17 cellular contexts compared by ENCODE assay signal in the genomic region with DNA sequence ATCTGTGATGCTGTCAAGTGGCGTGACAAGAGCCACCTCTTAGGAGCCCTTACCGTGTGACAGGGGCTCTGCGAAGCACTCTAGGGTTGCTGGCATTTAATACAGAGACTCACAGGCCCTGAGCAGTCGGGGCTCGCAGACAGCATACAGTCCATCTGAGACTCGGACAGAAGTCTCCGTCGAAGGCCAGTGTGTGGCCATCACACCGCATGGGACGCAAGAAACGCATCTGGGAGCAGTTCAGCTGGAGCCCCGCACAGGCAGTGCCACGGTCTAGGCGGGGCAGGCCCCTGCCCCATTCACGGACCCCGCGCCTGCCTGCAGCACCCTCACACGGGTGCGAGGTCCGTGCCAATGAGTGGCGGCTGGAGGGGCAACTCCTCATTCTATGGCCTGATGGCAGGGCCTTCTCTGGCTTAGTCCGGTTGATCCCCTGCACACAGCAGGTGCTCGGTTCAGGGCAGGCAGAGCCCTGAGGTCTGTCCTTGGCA. TPM values are rescaled to one million over a fixed set of nuclear protein-coding genes. Genes with fewer than 3 reads are reported as not detected.
DNase-seq lines count a peak whose midpoint lies in the region; ATAC-seq, FAIRE-seq and TF ChIP-seq lines count a peak whose summit lies in the region.
"Had no signal": no experiment of that assay in that cellular context is flagged by ENCODE, and none has a peak within 500 bp of the region (broad histone marks: within the 10 kb centered on the region; RNA-seq: fewer than 3 reads in every experiment).

No MANE protein-coding gene starts in this region.

- no peaks in the 10 kb centered on the region for H3K4me1 Mint-ChIP-seq in H9
- H3K4me1 Mint-ChIP-seq: CD4-positive, alpha-beta memory T cell; GM23338 had no signal

- no peaks in the 10 kb centered on the region for H3K9me3 Mint-ChIP-seq in H9
- H3K9me3 Mint-ChIP-seq: CD4-positive, alpha-beta memory T cell; GM23338; HFFc6 had no signal

- H2BK15ac ChIP-seq in H9 (ENCODE audit: low read depth, low read length) = no peak overlapping the region

- no peak overlapping the region for H2BK120ac ChIP-seq in H9 (ENCODE audit: low read depth, low read length, poor library complexity, severe bottlenecking)

- no peak overlapping the region for H2AK5ac ChIP-seq in H9 (ENCODE audit: insufficient read length, low read length)

- H4K91ac ChIP-seq in H9 (ENCODE audit: insufficient read length, low read depth, low read length) = no peak overlapping the region

- ATAC-seq in gastroesophageal sphincter (peak; percentile 25), upper lobe of right lung (peak; percentile 8), GM19035 (IDR thresholded peaks at IDR 0.05; ENCODE audit: unreplicated experiment) (no peak)
- ATAC-seq: GM12878, GM23338 had no signal

- TF ChIP-seq POLR2A in gastroesophageal sphincter (IDR thresholded peaks at IDR 0.05) = no peak

- H3K4me3 ChIP-seq in gastroesophageal sphincter (no peak overlapping the region), upper lobe of right lung (no peak overlapping the region), osteoblast (ENCODE audit: insufficient read depth, low read length) (no peak overlapping the region)
- H3K4me3 ChIP-seq: GM12878, GM23338, HAP-1 had no signal

- H3K4me2 ChIP-seq in H9 (ENCODE audit: insufficient read depth, insufficient read length, low read length) = no peak overlapping the region
- no peak overlapping the region for H3K4me2 ChIP-seq in osteoblast (ENCODE audit: insufficient read depth, low read length)
- H3K4me2 ChIP-seq: GM23338 had no signal

- peak; percentile 9 for FAIRE-seq in HTR-8/SVneo (lab: Jason Lieb, UNC)
- FAIRE-seq: GM12878 had no signal

- H4K5ac ChIP-seq in H9 (ENCODE audit: insufficient read length, low read depth, low read length) = no peak overlapping the region

- no peak overlapping the region for H3K14ac ChIP-seq in H9 (ENCODE audit: insufficient read depth, low read length)

- H3K27me3 ChIP-seq in H9 (ENCODE audit: insufficient read depth, low read length) = no peaks in the 10 kb centered on the region
- H3K27me3 ChIP-seq in gastroesophageal sphincter = no peaks in the 10 kb centered on the region
- H3K27me3 ChIP-seq in upper lobe of right lung = no peaks in the 10 kb centered on the region
- no peaks in the 10 kb centered on the region for H3K27me3 ChIP-seq in osteoblast (ENCODE audit: insufficient read depth, low read length)

- H4K20me1 ChIP-seq in H9 (ENCODE audit: control insufficient read depth, insufficient read depth, insufficient read length) (no peaks in the 10 kb centered on the region), osteoblast (ENCODE audit: insufficient read depth, low read length) (no peaks in the 10 kb centered on the region)

- no peak overlapping the region for H2BK12ac ChIP-seq in H9 (ENCODE audit: insufficient read length, low read depth, low read length)

- no peak overlapping the region for H3T11ph ChIP-seq in H9 (ENCODE audit: low read length)

- H2AFZ ChIP-seq in H9 (ENCODE audit: low read length) (no peak overlapping the region), osteoblast (ENCODE audit: low read length) (no peak overlapping the region)
- H2AFZ ChIP-seq: GM23338 had no signal

- TF ChIP-seq EP300 in gastroesophageal sphincter (IDR thresholded peaks at IDR 0.05) = no peak

- H3K4me1 ChIP-seq in H9 (ENCODE audit: insufficient read depth, low read length) (no peaks in the 10 kb centered on the region), gastroesophageal sphincter (no peaks in the 10 kb centered on the region), upper lobe of right lung (no peaks in the 10 kb centered on the region), osteoblast (ENCODE audit: insufficient read depth, low read length) (no peaks in the 10 kb centered on the region)
- H3K4me1 ChIP-seq: HAP-1 had no signal

- H2BK20ac ChIP-seq in H9 (ENCODE audit: low read depth, low read length, poor library complexity, severe bottlenecking) = no peak overlapping the region

- no peak overlapping the region for H4K8ac ChIP-seq in H9 (replicated peaks; ENCODE audit: insufficient read length, low read depth, low read length)

- H3K4me3 Mint-ChIP-seq in H9 = no peak overlapping the region
- H3K4me3 Mint-ChIP-seq: CD4-positive, alpha-beta memory T cell; GM23338; HFFc6 had no signal

- H3K9me3 ChIP-seq in H9 (ENCODE audit: control insufficient read depth, low read depth, low read length) (no peaks in the 10 kb centered on the region), gastroesophageal sphincter (no peaks in the 10 kb centered on the region), upper lobe of right lung (no peaks in the 10 kb centered on the region), osteoblast (ENCODE audit: low read depth, low read length) (no peaks in the 10 kb centered on the region)
- H3K9me3 ChIP-seq: HAP-1 had no signal

- H3K27ac ChIP-seq in H9 (ENCODE audit: insufficient read length, low read depth, low read length) (no peak overlapping the region), gastroesophageal sphincter (no peak overlapping the region), upper lobe of right lung (no peak overlapping the region), osteoblast (ENCODE audit: low read depth, low read length) (no peak overlapping the region)

- H3K23me2 ChIP-seq in H9 (ENCODE audit: insufficient read length, low read depth, low read length, poor library complexity, severe bottlenecking) = no peaks in the 10 kb centered on the region

- peak overlapping the region in 2 of 3 experiments; percentile 2 to 21; a peak in 1 of 7 replicates for H3K27ac Mint-ChIP-seq in H9
- H3K27ac Mint-ChIP-seq: GM23338, HFFc6 had no signal

- intact Hi-C loops in upper lobe of right lung (cut with DNase I) = no loop called here

- TF ChIP-seq CTCF in H9 (conservative IDR thresholded peaks at IDR 0.05) (no peak), gastroesophageal sphincter (IDR thresholded peaks at IDR 0.05) (no peak), upper lobe of right lung (IDR thresholded peaks at IDR 0.05) (no peak), osteoblast (IDR thresholded peaks at IDR 0.05; ENCODE audit: extremely low read depth, low read depth, low read length) (no peak)

- no peak overlapping the region for H2BK5ac ChIP-seq in H9 (ENCODE audit: insufficient read length, low read length)

- H3K4ac ChIP-seq in H9 (ENCODE audit: low read depth, low read length) = no peak overlapping the region

- peaks cover 0 to 96% of the 10 kb centered on the region in 2 donors for H3K36me3 ChIP-seq in gastroesophageal sphincter
- peaks cover 54% of the 10 kb centered on the region for H3K36me3 ChIP-seq in upper lobe of right lung
- peaks cover 15% of the 10 kb centered on the region for H3K36me3 ChIP-seq in osteoblast (ENCODE audit: insufficient read depth, low read length)

- H3K79me2 ChIP-seq in H9 (ENCODE audit: insufficient read depth, low read length) (no peaks in the 10 kb centered on the region), osteoblast (ENCODE audit: insufficient read depth, low read length) (no peaks in the 10 kb centered on the region)

- H3K56ac ChIP-seq in H9 (ENCODE audit: insufficient read length, low read depth, low read length) = no peak overlapping the region

- H3K27me3 Mint-ChIP-seq in H9 (ENCODE audit: low read depth) = no peaks in the 10 kb centered on the region
- H3K27me3 Mint-ChIP-seq: CD4-positive, alpha-beta memory T cell had no signal

- no CpG with 5 or more reads among the region's 23 CpGs for WGBS in H9 (ENCODE audit: extremely low coverage, insufficient read length, low lambda C conversion rate)
- WGBS in gastroesophageal sphincter (ENCODE audit: low coverage in 1 of 2), 2 donors = 98 to 100% methylated on average over 1 to 8 of the region's 23 CpGs

- peaks cover 0 to 6% (median 0%) of the 10 kb centered on the region in 3 experiments; a peak in 3 of 7 replicates for H3K36me3 Mint-ChIP-seq in H9 (ENCODE audit: insufficient read depth in 1 of 3, low read depth in 3 of 3)

- DNase-seq in H9 (no peak), HTR-8/SVneo (ENCODE audit: insufficient read length, low spot score) (no peak), upper lobe of right lung (no peak), osteoblast (ENCODE audit: insufficient read length, low spot score, missing footprints) (no peak)
- DNase-seq: C1 segment of cervical spinal cord; Calu3; CD4-positive, alpha-beta memory T cell; COR-L47; DMS53; EL; GDM1; HFFc6 had no signal

- H3K79me1 ChIP-seq in H9 (ENCODE audit: insufficient read depth, low read depth, low read length, poor library complexity, severe bottlenecking) = no peaks in the 10 kb centered on the region

- H3K18ac ChIP-seq in H9 (ENCODE audit: insufficient read length, low read depth, low read length) = no peak overlapping the region

- H3K9ac ChIP-seq in H9 (ENCODE audit: extremely low read depth, insufficient read length, low read length) = no peak overlapping the region

- H3K23ac ChIP-seq in H9 (ENCODE audit: insufficient read length, low read depth, low read length) = no peak overlapping the region

RNA-seq across cellular contexts. Expression of a gene that starts 33.6 kb away (rescaled TPM):
- total RNA-seq in H9 (2021) (6.7 and 7.0 TPM in 2 replicates), gastroesophageal sphincter (10 to 100 TPM in 3 of 4 donors, 1 to 10 TPM in 1; 9.7 to 23.5 (median 15.6) TPM), upper lobe of right lung (22.2 TPM), osteoblast (15.3 and 18.8 TPM in 2 replicates)

RNA-seq across cellular contexts. Expression of a gene that starts 37.1 kb away (rescaled TPM):
- 41.2 and 42.6 TPM in 2 replicates for total RNA-seq in H9 (2021)
- 10 to 100 TPM; 19.9 to 36.0 (median 32.4) TPM for total RNA-seq in gastroesophageal sphincter
- 24.1 TPM for total RNA-seq in upper lobe of right lung
- total RNA-seq in osteoblast = 23.9 and 28.2 TPM in 2 replicates

RNA-seq across cellular contexts. Expression of a gene that starts 39.4 kb away (rescaled TPM):
- 122 TPM in 2 replicates for total RNA-seq in H9 (2021)
- total RNA-seq in gastroesophageal sphincter = 10 to 100 TPM; 11.2 to 29.8 (median 16.9) TPM
- total RNA-seq in upper lobe of right lung = 48.8 TPM
- total RNA-seq in osteoblast = 28.3 and 29.0 TPM in 2 replicates
